Comparison of ENCODE assay signal across 1 cellular context in the genomic region with DNA sequence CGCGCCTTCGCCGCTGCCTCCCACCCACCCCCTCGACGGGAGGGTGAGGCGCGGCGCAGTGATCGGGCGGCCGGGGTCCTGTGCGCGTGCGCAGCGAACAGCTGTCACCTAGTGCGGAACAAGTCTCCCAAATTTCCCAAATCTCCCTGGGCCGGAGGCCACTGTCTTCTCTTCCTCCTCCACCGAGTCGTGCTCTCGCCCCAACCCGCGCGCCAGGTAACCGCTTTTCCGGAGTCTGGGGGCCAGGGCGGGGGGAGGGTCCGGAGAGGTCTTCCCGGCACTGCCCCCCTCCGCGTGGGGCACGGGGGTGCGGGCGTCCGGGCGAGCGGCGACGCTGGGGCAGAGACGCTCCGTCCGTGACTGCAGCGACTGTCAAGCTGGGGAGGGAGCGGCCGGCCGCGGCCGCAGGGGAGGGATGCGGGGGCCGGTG.
TF ChIP-seq lines count a peak whose summit lies in the region.

No MANE protein-coding gene starts in this region.

TF ChIP-seq in H1, 55 proteins besides CTCF, POLR2A, EP300 and RAD21 (continued from another document):
- TF ChIP-seq, protein P1, sequence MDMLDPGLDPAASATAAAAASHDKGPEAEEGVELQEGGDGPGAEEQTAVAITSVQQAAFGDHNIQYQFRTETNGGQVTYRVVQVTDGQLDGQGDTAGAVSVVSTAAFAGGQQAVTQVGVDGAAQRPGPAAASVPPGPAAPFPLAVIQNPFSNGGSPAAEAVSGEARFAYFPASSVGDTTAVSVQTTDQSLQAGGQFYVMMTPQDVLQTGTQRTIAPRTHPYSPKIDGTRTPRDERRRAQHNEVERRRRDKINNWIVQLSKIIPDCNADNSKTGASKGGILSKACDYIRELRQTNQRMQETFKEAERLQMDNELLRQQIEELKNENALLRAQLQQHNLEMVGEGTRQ (IDR thresholded peaks at IDR 0.05; ENCODE audit: low read length): no peak
- TF ChIP-seq JUN (IDR thresholded peaks at IDR 0.05; ENCODE audit: low read depth, low read length) (no peak), KDM4A (IDR thresholded peaks at IDR 0.05; ENCODE audit: low read depth, low read length, severe bottlenecking) (peak; percentile 10), TAF1 (IDR thresholded peaks at IDR 0.05; ENCODE audit: low read depth, low read length) (no peak)
